8 cellular contexts compared by ENCODE assay signal in the genomic region with DNA sequence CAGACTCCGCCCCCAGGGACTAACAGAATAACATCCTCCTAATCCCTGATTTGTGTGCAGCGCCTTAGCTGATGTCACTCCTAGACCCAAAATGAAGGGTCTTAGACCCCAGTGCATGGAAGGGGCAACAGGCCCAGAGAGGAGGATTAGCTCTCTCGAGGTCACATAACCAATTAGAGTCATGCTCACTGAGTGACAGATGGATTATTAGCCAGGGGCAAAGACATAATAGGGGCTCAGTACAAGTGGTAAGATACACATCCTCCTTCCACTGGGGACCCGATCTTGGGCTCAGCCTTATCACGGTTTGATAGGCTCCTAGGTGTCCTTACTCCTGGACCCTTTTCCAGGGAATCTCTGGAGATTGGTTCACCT. TPM values are rescaled to one million over a fixed set of nuclear protein-coding genes. Genes with fewer than 3 reads are reported as not detected.
A peak's percentile ranks its signal among the peaks of the same experiment; 100 is the strongest.
DNase-seq lines count a peak whose midpoint lies in the region; ATAC-seq and TF ChIP-seq lines count a peak whose summit lies in the region.

No MANE protein-coding gene starts in this region.

- CTCF ChIA-PET in T-cell (lab: Charles Lee) = interaction anchor here in 1 of 2 donors (1.5 kb wide), 1 partner anchor 392 kb away, joined by 4 read pairs; no protein-coding TSS in a partner anchor

- H3K4me3 ChIP-seq in foreskin fibroblast (ENCODE audit: low read depth in 1 of 2, low read length in 2 of 2) (peak overlapping the region; percentile 75 to 90), skeletal muscle tissue (ENCODE audit: low read length in 3 of 3) (peak overlapping the region; percentile 76 to 91 (median 91))

- peak overlapping the region; percentile 91 to 98 (median 94) for H3K9ac ChIP-seq in skeletal muscle tissue (ENCODE audit: low read depth in 1 of 3, low read length in 3 of 3)

- H3K36me3 Mint-ChIP-seq in T-cell = no peaks in the 10 kb centered on the region

- H3K4me1 Mint-ChIP-seq in T-cell = peaks cover 19 to 31% (median 25%) of the 10 kb centered on the region in 3 donors

- H3K4me1 ChIP-seq in skeletal muscle tissue (ENCODE audit: control insufficient read depth in 3 of 3, insufficient read depth in 3 of 3, low read length in 3 of 3) = peaks cover 32 to 52% (median 43%) of the 10 kb centered on the region in 3 donors

- ATAC-seq in T-cell (replicated peaks in 1 of 4) (no peak), HG03139 (IDR thresholded peaks at IDR 0.05; ENCODE audit: unreplicated experiment) (no peak), GM18498 (IDR thresholded peaks at IDR 0.05; ENCODE audit: unreplicated experiment) (no peak), HG02970 (IDR thresholded peaks at IDR 0.05; ENCODE audit: low FRiP score, unreplicated experiment) (no peak), HG03159 (IDR thresholded peaks at IDR 0.05; ENCODE audit: unreplicated experiment) (no peak)

- no peaks in the 10 kb centered on the region for H3K36me3 ChIP-seq in skeletal muscle tissue (ENCODE audit: control insufficient read depth in 3 of 3, insufficient read depth in 3 of 3, low read length in 3 of 3)

- H3K9me3 ChIP-seq in skeletal muscle tissue (ENCODE audit: control insufficient read depth in 3 of 3, low read length in 3 of 3) = no peaks in the 10 kb centered on the region

- H3K27ac Mint-ChIP-seq in T-cell = peak overlapping the region; percentile 86 to 91

- H3K9me3 Mint-ChIP-seq in T-cell = no peaks in the 10 kb centered on the region

- DNase-seq in HCEC 1CT = peak; percentile 8
- DNase-seq in T-cell = peak in 1 of 34 experiments; percentile 5
- DNase-seq in foreskin fibroblast = no peak

- peak overlapping the region; percentile 99 for H3K27ac ChIP-seq in skeletal muscle tissue (ENCODE audit: low read depth, low read length)

- TF ChIP-seq CTCF in foreskin fibroblast (IDR thresholded peaks at IDR 0.05; ENCODE audit: low read depth, low read length) = no peak

- peaks cover 5 to 6% of the 10 kb centered on the region in 2 donors for H3K27me3 Mint-ChIP-seq in T-cell

- no peaks in the 10 kb centered on the region for H3K27me3 ChIP-seq in skeletal muscle tissue (ENCODE audit: control insufficient read depth in 3 of 3, insufficient read depth in 3 of 3, low read length in 3 of 3)

- POLR2A ChIA-PET in T-cell (lab: Charles Lee) = interaction anchor here in 1 of 2 donors (2.6 kb wide), 1 partner anchor 28 kb away, joined by 16 read pairs; the partner anchor contains the start of gene PIGU

- H3K4me3 Mint-ChIP-seq in T-cell = peak overlapping the region; percentile 82 to 86 (median 85)

RNA-seq across cellular contexts. Expression of gene TP53INP2, which starts 0.9 kb away (rescaled TPM):
- total RNA-seq in T-cell (10 to 100 TPM in 2 of 5 donors, 1 to 10 TPM in 3; 1.3 to 56.7 (median 1.9) TPM), skeletal muscle tissue (1.0 TPM)

RNA-seq across cellular contexts. Expression of gene PIGU, which starts 28.1 kb away (rescaled TPM):
- total RNA-seq in T-cell (10 to 100 TPM in 4 of 5 donors, 1 to 10 TPM in 1; 8.6 to 17.1 (median 13.6) TPM), skeletal muscle tissue (11.0 TPM)
